ENCODE assay signal across 15 cellular contexts in the genomic region with DNA sequence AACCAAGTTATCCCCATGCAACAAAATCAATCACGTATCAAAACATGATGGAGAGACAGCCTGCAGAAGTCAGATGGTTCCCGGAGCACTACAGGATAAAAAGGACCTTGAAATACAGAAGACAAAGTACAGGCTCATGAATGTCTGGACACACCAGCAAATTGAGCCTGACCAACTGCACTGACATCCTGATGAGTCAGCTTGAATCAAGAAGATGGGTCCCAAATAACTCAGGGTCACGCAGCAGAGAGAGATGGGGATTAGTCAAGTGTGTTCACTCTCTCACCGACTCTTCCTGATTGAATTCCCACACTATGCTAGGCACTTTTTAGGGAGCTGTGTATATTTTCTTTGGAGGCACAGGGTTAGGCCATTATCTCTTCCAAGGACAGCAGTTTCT.
DNase-seq lines count a peak whose midpoint lies in the region; ATAC-seq and TF ChIP-seq lines count a peak whose summit lies in the region.
"Had no signal": no experiment of that assay in that cellular context is flagged by ENCODE, and none has a peak within 500 bp of the region (broad histone marks: within the 10 kb centered on the region; RNA-seq: fewer than 3 reads in every experiment).

No MANE protein-coding gene starts in this region.

- WGBS in transverse colon (ENCODE audit: low coverage in 1 of 2), 2 donors: 49 to 71% methylated on average over 4 of the region's 4 CpGs

- no peak for TF ChIP-seq EP300 in transverse colon (IDR thresholded peaks at IDR 0.05; ENCODE audit: low read depth)

- peak overlapping the region; percentile 85 for H3K27ac ChIP-seq in cardiac muscle cell
- H3K27ac ChIP-seq in breast epithelium: peak overlapping the region; percentile 30 to 70
- peak overlapping the region; percentile 43 to 67 (median 49) for H3K27ac ChIP-seq in transverse colon
- H3K27ac ChIP-seq in A673 (ENCODE audit: low read depth, low read length, poor library complexity, severe bottlenecking): no peak overlapping the region

- in situ Hi-C loops in transverse colon (cut with MboI; ENCODE audit: low pct_ligation_motif_present in 1 of 4, low pct_unique_long_range_greater_than_20kb in 1 of 4, low sequenced_read_pairs in 3 of 4): loop anchor here in 3 of 4 donors (5.0 to 25.0 kb wide), 5 partner anchors 203 to 584 kb away; partner anchors contain the start of gene RPE65 (in 1 of the 3)

- no peak for ATAC-seq in Right ventricle myocardium superior (ENCODE audit: poor library complexity)
- ATAC-seq: naive thymus-derived CD4-positive, alpha-beta T cell; Panc1 had no signal

- no TSS peak for BruUV-seq in A673 (replicated peaks; lab: Mats Ljungman, UMichigan)

- TF ChIP-seq CTCF in cardiac muscle cell (IDR thresholded peaks at IDR 0.05; ENCODE audit: low read depth, low read length) (no peak), breast epithelium (IDR thresholded peaks at IDR 0.05) (no peak), transverse colon (IDR thresholded peaks at IDR 0.05) (no peak), A673 (conservative IDR thresholded peaks at IDR 0.05; ENCODE audit: low read depth, low read length) (no peak)

- TF ChIP-seq POLR2A in breast epithelium (IDR thresholded peaks at IDR 0.05) (no peak), transverse colon (IDR thresholded peaks at IDR 0.05) (no peak)

- CTCF ChIA-PET in A673 (lab: Charles Lee): interaction anchor here (1.3 to 2.4 kb wide), 2 partner anchors 221 to 322 kb away, joined by 4 to 28 read pairs; no protein-coding TSS in a partner anchor

- H3K9me3 ChIP-seq in cardiac muscle cell (ENCODE audit: low read depth): no peaks in the 10 kb centered on the region
- H3K9me3 ChIP-seq in breast epithelium: no peaks in the 10 kb centered on the region
- H3K9me3 ChIP-seq in transverse colon: no peaks in the 10 kb centered on the region
- no peaks in the 10 kb centered on the region for H3K9me3 ChIP-seq in A673 (ENCODE audit: low read depth, low read length, poor library complexity, severe bottlenecking)

- H3K27me3 ChIP-seq in cardiac muscle cell (no peaks in the 10 kb centered on the region), breast epithelium (no peaks in the 10 kb centered on the region), transverse colon (no peaks in the 10 kb centered on the region), A673 (replicated peaks; ENCODE audit: insufficient read depth, low read depth, low read length, poor library complexity) (no peaks in the 10 kb centered on the region)

- POLR2A ChIA-PET in A673 (lab: Charles Lee; ENCODE audit: low non-redundant PET): no interaction called here

- no peaks in the 10 kb centered on the region for H3K4me1 ChIP-seq in cardiac muscle cell (ENCODE audit: low read depth)
- H3K4me1 ChIP-seq in breast epithelium: no peaks in the 10 kb centered on the region
- H3K4me1 ChIP-seq in transverse colon: peaks cover 0 to 4% (median 0%) of the 10 kb centered on the region in 4 donors
- H3K4me1 ChIP-seq in A673 (ENCODE audit: insufficient read depth, low read length, poor library complexity, severe bottlenecking): peaks cover 3% of the 10 kb centered on the region

- intact Hi-C loops in Right ventricle myocardium superior (cut with DNase I): loop anchor here (5.0 kb wide), 1 partner anchor 111 kb away; the partner anchor contains the start of gene WLS
- intact Hi-C loops in breast epithelium (cut with DNase I; ENCODE audit: low total_unique reads): no loop called here
- intact Hi-C loops in transverse colon (cut with DNase I; ENCODE audit: low total_unique reads): loop anchor here (5.0 kb wide), 2 partner anchors 111 to 349 kb away; partner anchors contain the start of gene WLS
- intact Hi-C loops in A673 (cut with micrococcal nuclease; ENCODE audit: unreplicated experiment): loop anchor here (2.0 kb wide), 1 partner anchor 111 kb away; the partner anchor contains the start of gene WLS

- DNase-seq in cardiac muscle cell (ENCODE audit: low read depth in 1 of 2, low spot score in 1 of 2) (peak in 1 of 2 donors; percentile 25), Right ventricle myocardium superior (no peak), breast epithelium (ENCODE audit: low spot score in 2 of 2) (no peak), iris pigment epithelial cell (ENCODE audit: low read depth) (peak; percentile 78), transverse colon (no peak), superior temporal gyrus (ENCODE audit: extremely low spot score) (no peak), A673 (ENCODE audit: low spot score) (no peak)
- DNase-seq in stimulated activated CD4-positive, alpha-beta T cell treated with anti-CD3 and anti-CD28 coated beads, Interleukin-1b, Interleukin-23, amount 100 ng/mL, for 48 hours: no peak
- DNase-seq: activated naive CD4-positive, alpha-beta T cell; cerebellar nuclear complex; kidney; naive thymus-derived CD4-positive, alpha-beta T cell; NCI-H510A; small intestine had no signal

- H3K4me3 ChIP-seq in cardiac muscle cell: no peak overlapping the region
- no peak overlapping the region for H3K4me3 ChIP-seq in breast epithelium
- H3K4me3 ChIP-seq in transverse colon: no peak overlapping the region
- H3K4me3 ChIP-seq in A673 (ENCODE audit: low read depth, low read length, poor library complexity, severe bottlenecking): no peak overlapping the region

- H3K36me3 ChIP-seq in cardiac muscle cell: peaks cover 9% of the 10 kb centered on the region
- no peaks in the 10 kb centered on the region for H3K36me3 ChIP-seq in breast epithelium
- peaks cover 0 to under 1% (median 0%) of the 10 kb centered on the region in 4 donors for H3K36me3 ChIP-seq in transverse colon
- peaks cover 20% of the 10 kb centered on the region for H3K36me3 ChIP-seq in A673 (ENCODE audit: insufficient read depth, low read length, poor library complexity, severe bottlenecking)
